8 cellular contexts compared by ENCODE assay signal in genomic region chr9:91424403-91425176, GRCh38. TPM values are rescaled to one million over a fixed set of nuclear protein-coding genes. Genes with fewer than 3 reads are reported as not detected.
A peak's percentile ranks its signal among the peaks of the same experiment; 100 is the strongest.
DNase-seq lines count a peak whose midpoint lies in the region; ATAC-seq and TF ChIP-seq lines count a peak whose summit lies in the region.

No MANE protein-coding gene starts in this region.

- peak overlapping the region; percentile 63 for H3K4me3 ChIP-seq in naive thymus-derived CD4-positive, alpha-beta T cell (ENCODE audit: low read length)

- H3K36me3 ChIP-seq in naive thymus-derived CD4-positive, alpha-beta T cell (ENCODE audit: control insufficient read depth in 2 of 3, insufficient read depth in 3 of 3, low read length in 3 of 3) = no peaks in the 10 kb centered on the region

- ATAC-seq in HG02885 (IDR thresholded peaks at IDR 0.05; ENCODE audit: poor library complexity, unreplicated experiment) = peak; percentile 12
- ATAC-seq in naive thymus-derived CD4-positive, alpha-beta T cell = peak; percentile 33
- peak; percentile 44 for ATAC-seq in stimulated activated naive CD8-positive, alpha-beta T cell treated with anti-CD3 and anti-CD28 coated beads, Interleukin-15, Interleukin-2, amounts not matched to agents 100 U/mL and 50 U/mL, for 24 hours

- peaks cover 22 to 56% (median 45%) of the 10 kb centered on the region in 7 donors for H3K4me1 Mint-ChIP-seq in naive thymus-derived CD4-positive, alpha-beta T cell

- CTCF ChIA-PET in GM10248 (lab: Yijun Ruan, JAX) = interaction anchor here (1.1 to 8.2 kb wide), 9 partner anchors 10 to 530 kb away, joined by 3 to 121 read pairs (median 10); no protein-coding TSS in a partner anchor
- CTCF ChIA-PET in naive thymus-derived CD4-positive, alpha-beta T cell (lab: Charles Lee) = interaction anchor here (0.6 to 5.7 kb wide), 5 partner anchors 8 to 509 kb away, joined by 3 to 73 read pairs (median 6); no protein-coding TSS in a partner anchor

- peaks cover 0 to 20% (median 16%) of the 10 kb centered on the region in 5 donors for H3K27me3 Mint-ChIP-seq in naive thymus-derived CD4-positive, alpha-beta T cell

- peaks cover 0 to 7% of the 10 kb centered on the region in 2 donors for H3K27me3 ChIP-seq in naive thymus-derived CD4-positive, alpha-beta T cell (ENCODE audit: control insufficient read depth in 2 of 2, insufficient read depth in 2 of 2, low read length in 2 of 2)

- peaks cover 20 to 25% of the 10 kb centered on the region in 2 donors for H3K4me1 ChIP-seq in naive thymus-derived CD4-positive, alpha-beta T cell (ENCODE audit: control insufficient read depth in 2 of 2, insufficient read depth in 2 of 2, low read length in 2 of 2)

- peak overlapping the region; percentile 82 to 96 (median 88) for H3K4me3 Mint-ChIP-seq in naive thymus-derived CD4-positive, alpha-beta T cell

- no peak for TF ChIP-seq CTCF in GM10248 (IDR thresholded peaks at IDR 0.05; ENCODE audit: control extremely low read depth, extremely low read depth, low read depth, missing control alignments)

- no peaks in the 10 kb centered on the region for H3K9me3 ChIP-seq in naive thymus-derived CD4-positive, alpha-beta T cell (ENCODE audit: control insufficient read depth in 2 of 3, low read length in 3 of 3)

- peaks cover 0 to 6% (median 0%) of the 10 kb centered on the region in 5 donors for H3K36me3 Mint-ChIP-seq in naive thymus-derived CD4-positive, alpha-beta T cell

- intact Hi-C loops in naive thymus-derived CD4-positive, alpha-beta T cell (cut with micrococcal nuclease) = loop anchor here (1.0 to 5.0 kb wide), 9 partner anchors 171 to 693 kb away; partner anchors contain the start of gene SPTLC1 (in 1 of the 2)

- peak overlapping the region; percentile 18 to 94 (median 76) for H3K27ac Mint-ChIP-seq in naive thymus-derived CD4-positive, alpha-beta T cell

- DNase-seq in GM10248 (ENCODE audit: extremely low spot score) = peak; percentile 47
- peak; percentile 76 for DNase-seq in OCI-M1 (lab: John Stamatoyannopoulos, UW)
- peak; percentile 54 for DNase-seq in activated T-helper 9 cell treated with anti-CD3 and anti-CD28 coated beads, Interleukin-2, amount 50 U/mL, for 16 hours (ENCODE audit: low read depth)
- DNase-seq in fibroblast of peridontal ligament (ENCODE audit: extremely low read depth) = peak; percentile 89
- peak; percentile 32 to 76 (median 48) for DNase-seq in naive thymus-derived CD4-positive, alpha-beta T cell
- DNase-seq in stimulated activated naive CD8-positive, alpha-beta T cell treated with anti-CD3 and anti-CD28 coated beads, Interleukin-15, Interleukin-2, amounts not matched to agents 100 U/mL and 50 U/mL, for 24 hours = peak; percentile 72
- DNase-seq in DMS114 treated with DMSO at 0.1 percent for 48 hours (lab: John Stamatoyannopoulos, UW; ENCODE audit: unreplicated experiment) = no peak

- H3K9me3 Mint-ChIP-seq in naive thymus-derived CD4-positive, alpha-beta T cell = peaks cover 0 to 6% (median 0%) of the 10 kb centered on the region in 11 donors

- POLR2A ChIA-PET in GM10248 (lab: Yijun Ruan, JAX) = interaction anchor here (0.6 kb wide), 1 partner anchor 1623 kb away, joined by 3 read pairs; no protein-coding TSS in a partner anchor
- POLR2A ChIA-PET in naive thymus-derived CD4-positive, alpha-beta T cell (lab: Charles Lee) = interaction anchor here (1.1 to 2.3 kb wide), 2 partner anchors 63 to 691 kb away, joined by 3 to 5 read pairs; partner anchors contain the start of genes AUH and SPTLC1

- peak overlapping the region; percentile 22 for H3K27ac ChIP-seq in naive thymus-derived CD4-positive, alpha-beta T cell (ENCODE audit: low read depth, low read length)

RNA-seq across cellular contexts. Expression of gene NFIL3, which starts 1.0 kb away (rescaled TPM):
- 10 to 100 TPM in 3 of 5 experiments, 1 to 10 TPM in 2; 3.1 to 81.1 (median 32.5) TPM for total RNA-seq in naive thymus-derived CD4-positive, alpha-beta T cell
- 1 to 10 TPM in 1 of 2 donors, under 1 TPM in 1; 0.33 to 1.3 TPM for polyA plus RNA-seq in naive thymus-derived CD4-positive, alpha-beta T cell
